8 cellular contexts compared by ENCODE assay signal in genomic region chr5:23507278-23507685, GRCh38. TPM values are rescaled to one million over a fixed set of nuclear protein-coding genes. Genes with fewer than 3 reads are reported as not detected.
DNase-seq lines count a peak whose midpoint lies in the region; ATAC-seq and TF ChIP-seq lines count a peak whose summit lies in the region.

TSS of gene PRDM9 (plus strand) at chr5:23507609. CDS start at chr5:23509034, 1,425 bp downstream.

- H3K36me3 ChIP-seq in ES-I3 (ENCODE audit: insufficient read depth, low read length), result no peaks in the 10 kb centered on the region

- peaks cover 5 to 45% (median 18%) of the 10 kb centered on the region in 9 donors for H3K9me3 Mint-ChIP-seq in naive thymus-derived CD8-positive, alpha-beta T cell

- peaks cover 0 to 6% (median 0%) of the 10 kb centered on the region in 5 donors for H3K27me3 Mint-ChIP-seq in naive thymus-derived CD8-positive, alpha-beta T cell

- DNase-seq in NCI-H2107 (lab: John Stamatoyannopoulos, UW) (peak; percentile 33), choroid plexus epithelial cell (ENCODE audit: low read depth) (peak; percentile 55), SIG-M5 (lab: John Stamatoyannopoulos, UW) (no peak), amniotic stem cell (lab: John Stamatoyannopoulos, UW) (no peak)
- peak in 6 of 10 donors; percentile 3 to 65 (median 14) for DNase-seq in naive thymus-derived CD8-positive, alpha-beta T cell
- no peak for DNase-seq in activated CD8-positive, alpha-beta memory T cell treated with anti-CD3 and anti-CD28 coated beads for 24 hours

- no peaks in the 10 kb centered on the region for H3K4me1 Mint-ChIP-seq in naive thymus-derived CD8-positive, alpha-beta T cell

- H3K4me1 ChIP-seq in ES-I3 (ENCODE audit: insufficient read depth, low read length), result no peaks in the 10 kb centered on the region

- peak within 1 kb of the TSS; percentile 14 for H3K4me3 ChIP-seq in choroid plexus epithelial cell (ENCODE audit: low read depth, low read length)

- POLR2A ChIA-PET in naive thymus-derived CD8-positive, alpha-beta T cell (lab: Charles Lee), result no interaction called here

- peak within 1 kb of the TSS in 1 of 10 donors; percentile 25 for H3K27ac Mint-ChIP-seq in naive thymus-derived CD8-positive, alpha-beta T cell

- ATAC-seq in naive thymus-derived CD8-positive, alpha-beta T cell, result peak; percentile 40 to 44
- ATAC-seq in HG03108 (IDR thresholded peaks at IDR 0.05; ENCODE audit: unreplicated experiment), result no peak

- TF ChIP-seq CTCF in choroid plexus epithelial cell (conservative IDR thresholded peaks at IDR 0.05; ENCODE audit: low read depth, low read length), result no peak

- no peaks in the 10 kb centered on the region for H3K36me3 Mint-ChIP-seq in naive thymus-derived CD8-positive, alpha-beta T cell

- H3K9me3 ChIP-seq in ES-I3 (ENCODE audit: control insufficient read depth, insufficient read depth, low read length), result no peaks in the 10 kb centered on the region

- H3K9ac ChIP-seq in ES-I3 (ENCODE audit: low read depth, low read length), result peak within 1 kb of the TSS; percentile 69; the same call in 1 of the 2 replicates

- H3K4me3 Mint-ChIP-seq in naive thymus-derived CD8-positive, alpha-beta T cell, result peak within 1 kb of the TSS in 4 of 10 donors; percentile 10 to 49 (median 26)

RNA-seq across cellular contexts. Expression of gene PRDM9, which starts in this region (rescaled TPM):
- total RNA-seq in naive thymus-derived CD8-positive, alpha-beta T cell, result not detected
- polyA plus RNA-seq in naive thymus-derived CD8-positive, alpha-beta T cell, result not detected

Comparison
In these comparisons a context has a peak if more than half of its experiments do, and no peak if none do; other contexts are left out.
1. Peak in DNase-seq and ATAC-seq in naive thymus-derived CD8-positive, alpha-beta T cell; RNA of the gene not detected or under 1 TPM.
2. DNase-seq: peak in NCI-H2107 (single experiment) and choroid plexus epithelial cell (single experiment); none in SIG-M5 (single experiment), activated CD8-positive, alpha-beta memory T cell treated with anti-CD3 and anti-CD28 coated beads for 24 hours (single experiment) and amniotic stem cell (single experiment).